In genomic region chr2:65256088-65256487, GRCh38 we compare ENCODE assay signal across 14 cellular contexts. TPM values are rescaled to one million over a fixed set of nuclear protein-coding genes. Genes with fewer than 3 reads are reported as not detected.
DNase-seq lines count a peak whose midpoint lies in the region; ATAC-seq and TF ChIP-seq lines count a peak whose summit lies in the region.
"Had no signal": no experiment of that assay in that cellular context is flagged by ENCODE, and none has a peak within 500 bp of the region (broad histone marks: within the 10 kb centered on the region; RNA-seq: fewer than 3 reads in every experiment).

No MANE protein-coding gene starts in this region.

- H3F3A ChIP-seq in SU-DHL-6 (ENCODE audit: insufficient read depth) = peaks cover 37% of the 10 kb centered on the region

- peaks cover 55% of the 10 kb centered on the region for H3K79me2 ChIP-seq in SU-DHL-6 (ENCODE audit: insufficient read depth, low read length)

- H3K4me3 ChIP-seq in SU-DHL-6 (ENCODE audit: insufficient read depth, low read length, poor library complexity, severe bottlenecking) (no peak overlapping the region), neutrophil (ENCODE audit: low read depth in 1 of 2, low read length in 1 of 2) (no peak overlapping the region), tibial artery (no peak overlapping the region)
- H3K4me3 ChIP-seq: testis had no signal

- no peak overlapping the region for H3K4me2 ChIP-seq in SU-DHL-6 (ENCODE audit: low read depth, low read length, poor library complexity, severe bottlenecking)

- DNase-seq in DMS 273 (lab: John Stamatoyannopoulos, UW; ENCODE audit: unreplicated experiment) (peak; percentile 10), DMS 273 treated with DMSO at 0.1 percent for 48 hours (lab: John Stamatoyannopoulos, UW) (no peak), HT-29 (ENCODE audit: low spot score) (peak; percentile 20), pons (ENCODE audit: low spot score) (no peak), tibial artery (no peak)
- DNase-seq: 8988T, islet precursor cell, NCI-H2227 treated with DMSO at 0.1 percent for 48 hours, small intestine, testis had no signal

- no peak overlapping the region for H2AFZ ChIP-seq in SU-DHL-6 (ENCODE audit: low read depth, low read length, severe bottlenecking)

- no peaks in the 10 kb centered on the region for H3K4me1 ChIP-seq in neutrophil (ENCODE audit: control insufficient read depth in 1 of 2, insufficient read depth in 1 of 2, low read depth in 1 of 2, low read length in 1 of 2)
- H3K4me1 ChIP-seq in tibial artery = peaks cover 0 to 4% (median 0%) of the 10 kb centered on the region in 4 donors
- H3K4me1 ChIP-seq: testis had no signal

- no peaks in the 10 kb centered on the region for H3K27me3 ChIP-seq in SU-DHL-6 (ENCODE audit: low read length)
- H3K27me3 ChIP-seq in neutrophil = no peaks in the 10 kb centered on the region
- H3K27me3 ChIP-seq in tibial artery = no peaks in the 10 kb centered on the region
- H3K27me3 ChIP-seq: testis had no signal

- H3K27ac ChIP-seq in SU-DHL-6 (ENCODE audit: low read depth, low read length) (no peak overlapping the region), neutrophil (peak overlapping the region; percentile 31), tibial artery (no peak overlapping the region)
- H3K27ac ChIP-seq: testis had no signal

- H3K36me3 ChIP-seq in SU-DHL-6 (ENCODE audit: low read length) (peaks cover 35% of the 10 kb centered on the region), neutrophil (peaks cover 93% of the 10 kb centered on the region), tibial artery (peaks cover 34 to 56% (median 35%) of the 10 kb centered on the region in 3 donors)

- ATAC-seq in HG03432 (IDR thresholded peaks at IDR 0.05; ENCODE audit: unreplicated experiment) = no peak
- ATAC-seq: activated naive CD4-positive, alpha-beta T cell treated with anti-CD3 and anti-CD28 coated beads, Interleukin-2, amount 50 U/mL, for 72 hours had no signal

- intact Hi-C loops in tibial artery (cut with DNase I; ENCODE audit: low total_unique reads) = no loop called here

- peaks cover 12% of the 10 kb centered on the region for H4K20me1 ChIP-seq in SU-DHL-6 (ENCODE audit: low read depth, low read length)

- no peaks in the 10 kb centered on the region for H3K9me3 ChIP-seq in SU-DHL-6 (ENCODE audit: insufficient read depth, low read length)
- H3K9me3 ChIP-seq in neutrophil = no peaks in the 10 kb centered on the region
- H3K9me3 ChIP-seq in tibial artery = no peaks in the 10 kb centered on the region
- H3K9me3 ChIP-seq: testis had no signal

- H3K9ac ChIP-seq in SU-DHL-6 (ENCODE audit: low read length) = no peak overlapping the region

- TF ChIP-seq CTCF in SU-DHL-6 (IDR thresholded peaks at IDR 0.05; ENCODE audit: insufficient read depth, low read length, poor library complexity, severe bottlenecking) (peak; percentile 22), neutrophil (IDR thresholded peaks at IDR 0.05) (no peak), tibial artery (IDR thresholded peaks at IDR 0.05) (no peak)

- no peaks in the 10 kb centered on the region for H3K9me2 ChIP-seq in SU-DHL-6 (replicated peaks; ENCODE audit: insufficient read depth, low read length)

RNA-seq across cellular contexts. Expression of gene ACTR2, which starts 28.5 kb away (rescaled TPM):
- total RNA-seq in HT-29 (2014; rRNA removed; shearing (Covaris generic)) = 32.8 and 33.6 TPM in 2 replicates

Comparison
In these comparisons a context has a peak if more than half of its experiments do, and no peak if none do; other contexts are left out.
1. DNase-seq: peak in DMS 273 (single experiment) and HT-29 (single experiment); none in DMS 273 treated with DMSO at 0.1 percent for 48 hours (single experiment), pons (single experiment) and tibial artery (0 of 2).